In genomic region chr12:2613674-2614073, GRCh38 we compare ENCODE assay signal across 8 cellular contexts.
A peak's percentile ranks its signal among the peaks of the same experiment; 100 is the strongest.
DNase-seq lines count a peak whose midpoint lies in the region; ATAC-seq and TF ChIP-seq lines count a peak whose summit lies in the region.

No MANE protein-coding gene starts in this region.

- H3F3A ChIP-seq in PC-9 (ENCODE audit: insufficient read depth, low read depth): no peaks in the 10 kb centered on the region

- H3K9me3 ChIP-seq in gastroesophageal sphincter (no peaks in the 10 kb centered on the region), stomach smooth muscle (ENCODE audit: control insufficient read depth in 2 of 2, low read length in 2 of 2) (no peaks in the 10 kb centered on the region), PC-9 (ENCODE audit: insufficient read depth, low read depth) (no peaks in the 10 kb centered on the region)

- H3K36me3 ChIP-seq in gastroesophageal sphincter: peaks cover 0 to 87% of the 10 kb centered on the region in 2 donors
- H3K36me3 ChIP-seq in stomach smooth muscle (ENCODE audit: control insufficient read depth in 2 of 2, insufficient read depth in 2 of 2, low read length in 2 of 2): peaks cover 33 to 48% of the 10 kb centered on the region in 2 donors
- no peaks in the 10 kb centered on the region for H3K36me3 ChIP-seq in PC-9 (ENCODE audit: low read depth)

- H2AFZ ChIP-seq in PC-9: no peak overlapping the region

- intact Hi-C loops in PC-9 (cut with micrococcal nuclease; ENCODE audit: unreplicated experiment): no loop called here

- in situ Hi-C loops in SK-MEL-5 (cut with HindIII; ENCODE audit: low pct_unique_long_range_greater_than_20kb, low sequenced_read_pairs): no loop called here

- no TSS peak for BruUV-seq in PC-9 (replicated peaks; lab: Mats Ljungman, UMichigan)

- H3K9me3 Mint-ChIP-seq in activated CD8-positive, alpha-beta memory T cell treated with anti-CD3 and anti-CD28 coated beads, Interleukin-2, amount 10 ng/mL, durations not matched to agents 7 days and 5 days (ENCODE audit: low read depth): no peaks in the 10 kb centered on the region

- peak; percentile 81 for ATAC-seq in activated CD8-positive, alpha-beta memory T cell treated with anti-CD3 and anti-CD28 coated beads, Interleukin-2, amount 10 ng/mL, durations not matched to agents 7 days and 5 days
- ATAC-seq in gastroesophageal sphincter: peak; percentile 91

- H3K9ac ChIP-seq in stomach smooth muscle (ENCODE audit: low read length in 2 of 2): no peak overlapping the region

- H3K9me2 ChIP-seq in PC-9 (ENCODE audit: insufficient read depth): no peaks in the 10 kb centered on the region

- peaks cover 16% of the 10 kb centered on the region for H3K4me1 Mint-ChIP-seq in activated CD8-positive, alpha-beta memory T cell treated with anti-CD3 and anti-CD28 coated beads, Interleukin-2, amount 10 ng/mL, durations not matched to agents 7 days and 5 days

- peaks cover 0 to 20% (median 3%) of the 10 kb centered on the region in 3 donors for H3K4me1 ChIP-seq in gastroesophageal sphincter
- peaks cover 12% of the 10 kb centered on the region for H3K4me1 ChIP-seq in stomach smooth muscle (ENCODE audit: control insufficient read depth, insufficient read depth, low read length)
- no peaks in the 10 kb centered on the region for H3K4me1 ChIP-seq in PC-9 (replicated peaks; ENCODE audit: insufficient read depth)

- H3K27ac ChIP-seq in gastroesophageal sphincter (peak overlapping the region in 3 of 4 donors; percentile 63 to 71 (median 64)), stomach smooth muscle (ENCODE audit: low read length) (peak overlapping the region; percentile 18), PC-9 (no peak overlapping the region)

- no peak for TF ChIP-seq CTCF in gastroesophageal sphincter (IDR thresholded peaks at IDR 0.05)
- no peak for TF ChIP-seq CTCF in PC-9 (conservative IDR thresholded peaks at IDR 0.05)

- no peak overlapping the region for H3K4me3 ChIP-seq in gastroesophageal sphincter
- no peak overlapping the region for H3K4me3 ChIP-seq in stomach smooth muscle (ENCODE audit: low read length in 2 of 2)
- no peak overlapping the region for H3K4me3 ChIP-seq in PC-9

- H4K20me1 ChIP-seq in PC-9 (ENCODE audit: insufficient read depth): no peaks in the 10 kb centered on the region

- no peak for TF ChIP-seq EP300 in gastroesophageal sphincter (IDR thresholded peaks at IDR 0.05)

- TF ChIP-seq POLR2A in gastroesophageal sphincter (IDR thresholded peaks at IDR 0.05): no peak

- WGBS in gastroesophageal sphincter (ENCODE audit: low coverage in 1 of 2), 2 donors: 33 to 40% methylated on average over 1 to 3 of the region's 8 CpGs

- H3K4me2 ChIP-seq in PC-9: no peak overlapping the region

- peak; percentile 52 for DNase-seq in activated CD8-positive, alpha-beta memory T cell treated with anti-CD3 and anti-CD28 coated beads, Interleukin-2, amount 10 ng/mL, durations not matched to agents 7 days and 5 days
- no peak for DNase-seq in activated CD8-positive, alpha-beta memory T cell treated with anti-CD3 and anti-CD28 coated beads, Interleukin-2, amount 50 U/mL, for 4 hours
- DNase-seq in SK-MEL-5 (ENCODE audit: low read depth, low spot score): peak; percentile 18
- no peak for DNase-seq in NOMO-1 treated with DMSO at 0.1 percent for 48 hours (lab: John Stamatoyannopoulos, UW; ENCODE audit: unreplicated experiment)
- no peak for DNase-seq in NCI-H510A (lab: John Stamatoyannopoulos, UW)
- DNase-seq in PC-9: no peak

- POLR2A ChIA-PET in PC-9 (lab: Charles Lee; ENCODE audit: unreplicated experiment): no interaction called here

- H3K27ac Mint-ChIP-seq in activated CD8-positive, alpha-beta memory T cell treated with anti-CD3 and anti-CD28 coated beads, Interleukin-2, amount 10 ng/mL, durations not matched to agents 7 days and 5 days: no peak overlapping the region

- H3K4me3 Mint-ChIP-seq in activated CD8-positive, alpha-beta memory T cell treated with anti-CD3 and anti-CD28 coated beads, Interleukin-2, amount 10 ng/mL, durations not matched to agents 7 days and 5 days: no peak overlapping the region

- no peaks in the 10 kb centered on the region for H3K36me3 Mint-ChIP-seq in activated CD8-positive, alpha-beta memory T cell treated with anti-CD3 and anti-CD28 coated beads, Interleukin-2, amount 10 ng/mL, durations not matched to agents 7 days and 5 days

- H3K27me3 Mint-ChIP-seq in activated CD8-positive, alpha-beta memory T cell treated with anti-CD3 and anti-CD28 coated beads, Interleukin-2, amount 10 ng/mL, durations not matched to agents 7 days and 5 days: peaks cover 54% of the 10 kb centered on the region

- H3K27me3 ChIP-seq in gastroesophageal sphincter: no peaks in the 10 kb centered on the region
- no peaks in the 10 kb centered on the region for H3K27me3 ChIP-seq in stomach smooth muscle (ENCODE audit: control insufficient read depth in 1 of 2, insufficient read depth in 2 of 2, low read length in 2 of 2)
- peaks cover 100% of the 10 kb centered on the region for H3K27me3 ChIP-seq in PC-9 (ENCODE audit: insufficient read depth, low read depth)

- CTCF ChIA-PET in activated CD8-positive, alpha-beta memory T cell treated with anti-CD3 and anti-CD28 coated beads, Interleukin-2, amount 10 ng/mL, durations not matched to agents 7 days and 5 days (lab: Charles Lee): no interaction called here
- CTCF ChIA-PET in PC-9 (lab: Charles Lee): no interaction called here

- H3K79me2 ChIP-seq in PC-9 (ENCODE audit: low read depth): no peaks in the 10 kb centered on the region

Comparison
In these comparisons a context has a peak if more than half of its experiments do, and no peak if none do; other contexts are left out.
1. DNase-seq: peak in activated CD8-positive, alpha-beta memory T cell treated with anti-CD3 and anti-CD28 coated beads, Interleukin-2, amount 10 ng/mL, durations not matched to agents 7 days and 5 days (single experiment) and SK-MEL-5 (single experiment); none in activated CD8-positive, alpha-beta memory T cell treated with anti-CD3 and anti-CD28 coated beads, Interleukin-2, amount 50 U/mL, for 4 hours (single experiment), NOMO-1 treated with DMSO at 0.1 percent for 48 hours (single experiment), NCI-H510A (single experiment) and PC-9 (0 of 2).